Comparison of ENCODE assay signal across 9 cellular contexts in genomic region chr2:240584486-240585031, GRCh38. TPM values are rescaled to one million over a fixed set of nuclear protein-coding genes. Genes with fewer than 3 reads are reported as not detected.
A peak's percentile ranks its signal among the peaks of the same experiment; 100 is the strongest.
DNase-seq lines count a peak whose midpoint lies in the region; ATAC-seq lines count a peak whose summit lies in the region.
"Had no signal": no experiment of that assay in that cellular context is flagged by ENCODE, and none has a peak within 500 bp of the region (broad histone marks: within the 10 kb centered on the region; RNA-seq: fewer than 3 reads in every experiment).

No MANE protein-coding gene starts in this region.

- peaks cover 77% of the 10 kb centered on the region for H3K4me1 ChIP-seq in Karpas-422 (ENCODE audit: low read length)

- H3K27ac ChIP-seq in Karpas-422 (ENCODE audit: low read length), result peak overlapping the region; percentile 98
- H3K27ac ChIP-seq: epithelial cell of prostate had no signal

- H3K9me3 ChIP-seq in Karpas-422 (ENCODE audit: low read length), result no peaks in the 10 kb centered on the region

- no peaks in the 10 kb centered on the region; the same call in 1 of the 2 replicates for H3K36me3 ChIP-seq in Karpas-422 (ENCODE audit: insufficient read depth, low read length)

- H4K20me1 ChIP-seq in Karpas-422 (ENCODE audit: insufficient read depth, low read depth, low read length), result peaks cover 31% of the 10 kb centered on the region

- H3K79me2 ChIP-seq in Karpas-422 (ENCODE audit: low read length), result peaks cover 77% of the 10 kb centered on the region

- H3K27me3 ChIP-seq in Karpas-422 (ENCODE audit: low read length), result no peaks in the 10 kb centered on the region

- no peaks in the 10 kb centered on the region for H3K9me2 ChIP-seq in Karpas-422 (replicated peaks; ENCODE audit: insufficient read depth, low read length)

- H3K4me2 ChIP-seq in Karpas-422 (ENCODE audit: low read depth, low read length, poor library complexity, severe bottlenecking), result peak overlapping the region; percentile 86

- peak overlapping the region; percentile 93 for H3K9ac ChIP-seq in Karpas-422 (ENCODE audit: low read length)

- no peak overlapping the region for H2AFZ ChIP-seq in Karpas-422 (ENCODE audit: low read length)

- H3K4me3 ChIP-seq in Karpas-422 (ENCODE audit: low read length), result peak overlapping the region; percentile 83

- peak; percentile 57 for ATAC-seq in GM21786 (IDR thresholded peaks at IDR 0.05; ENCODE audit: unreplicated experiment)

- DNase-seq in NCI-H2029 (lab: John Stamatoyannopoulos, UW) (peak; percentile 20), NCI-H2029 treated with DMSO at 0.1 percent for 48 hours (lab: John Stamatoyannopoulos, UW) (no peak), Karpas-422 (peak; percentile 97), UCSD-AML1 (lab: John Stamatoyannopoulos, UW; ENCODE audit: unreplicated experiment) (peak; percentile 55), iPS-NIHi7 (ENCODE audit: extremely low spot score) (peak; percentile 34), dedifferentiated amniotic fluid mesenchymal stem cell (ENCODE audit: extremely low spot score) (no peak), globus pallidus (ENCODE audit: low spot score) (no peak)

RNA-seq across cellular contexts. Expression of gene CAPN10, which starts 2.0 kb away (rescaled TPM):
- total RNA-seq in Karpas-422 (2014; rRNA removed; shearing (Covaris generic); ENCODE audit: low replicate concordance), result 22.9 and 44.0 TPM in 2 replicates

RNA-seq across cellular contexts. Expression of gene RNPEPL1, which starts 16.3 kb away (rescaled TPM):
- 28.4 and 44.0 TPM in 2 replicates for total RNA-seq in Karpas-422 (2014; rRNA removed; shearing (Covaris generic); ENCODE audit: low replicate concordance)

RNA-seq across cellular contexts. Expression of gene DUSP28, which starts 24.4 kb away (rescaled TPM):
- total RNA-seq in Karpas-422 (2014; rRNA removed; shearing (Covaris generic); ENCODE audit: low replicate concordance), result 8.1 and 9.3 TPM in 2 replicates

RNA-seq across cellular contexts. Expression of gene ANKMY1, which starts 26.8 kb away (rescaled TPM):
- 25.7 and 30.8 TPM in 2 replicates for total RNA-seq in Karpas-422 (2014; rRNA removed; shearing (Covaris generic); ENCODE audit: low replicate concordance)

RNA-seq across cellular contexts. Expression of gene GPR35, which starts 40.7 kb away (rescaled TPM):
- total RNA-seq in Karpas-422 (2014; rRNA removed; shearing (Covaris generic); ENCODE audit: low replicate concordance), result 1.1 and 1.9 TPM in 2 replicates

Comparison
In these comparisons a context has a peak if more than half of its experiments do, and no peak if none do; other contexts are left out.
1. DNase-seq: peak in NCI-H2029 (single experiment), Karpas-422 (single experiment), UCSD-AML1 (single experiment) and iPS-NIHi7 (single experiment); none in NCI-H2029 treated with DMSO at 0.1 percent for 48 hours (single experiment), dedifferentiated amniotic fluid mesenchymal stem cell (single experiment) and globus pallidus (single experiment).